Comparison of ENCODE assay signal across 8 cellular contexts in the genomic region with DNA sequence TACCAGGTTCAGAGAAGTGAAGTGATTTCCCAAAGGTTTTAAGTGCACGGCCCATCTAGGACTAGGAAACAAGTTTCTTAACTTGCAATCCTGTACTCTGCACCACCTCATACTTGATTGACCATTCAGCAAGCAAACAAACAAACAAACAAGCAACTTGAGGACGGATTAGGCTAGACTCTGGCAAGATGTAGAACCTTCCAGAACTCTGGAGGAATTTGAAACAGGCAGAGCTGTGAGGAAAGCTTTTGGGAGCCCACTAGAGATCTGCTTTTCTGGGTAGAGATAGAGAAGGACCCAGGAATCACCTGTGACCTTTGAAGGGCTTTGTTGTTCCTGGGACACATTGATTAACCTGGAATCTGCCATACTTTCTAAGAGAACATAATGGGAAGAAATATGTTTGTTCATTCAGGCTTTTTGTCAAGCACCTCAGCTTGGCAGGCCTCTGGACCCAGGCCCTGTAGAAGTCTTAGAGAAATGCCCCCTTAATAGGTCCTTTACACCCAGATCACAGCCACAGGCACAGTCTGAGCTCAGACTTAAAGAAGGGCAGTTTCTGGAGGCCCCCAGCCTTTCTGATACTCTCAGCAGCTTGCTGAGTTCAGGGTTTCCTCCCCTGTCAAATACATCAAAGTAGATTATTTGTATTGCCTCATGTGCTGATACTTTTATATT. TPM values are rescaled to one million over a fixed set of nuclear protein-coding genes. Genes with fewer than 3 reads are reported as not detected.
A peak's percentile ranks its signal among the peaks of the same experiment; 100 is the strongest.
DNase-seq lines count a peak whose midpoint lies in the region; ATAC-seq and TF ChIP-seq lines count a peak whose summit lies in the region.

No MANE protein-coding gene starts in this region.

- H2BK120ac ChIP-seq in neuronal stem cell (ENCODE audit: low read depth, low read length), result no peak overlapping the region

- H3K36me3 ChIP-seq in Caco-2 (ENCODE audit: control insufficient read depth, insufficient read depth, low read length) (no peaks in the 10 kb centered on the region), ectodermal cell (ENCODE audit: control insufficient read depth, insufficient read depth, low read length) (no peaks in the 10 kb centered on the region), neuronal stem cell (replicated peaks in 1 of 2; ENCODE audit: control insufficient read depth in 2 of 2, insufficient read depth in 2 of 2, low read length in 2 of 2) (peaks cover 0 to 6% of the 10 kb centered on the region in 2 donors)

- H3K4ac ChIP-seq in neuronal stem cell (ENCODE audit: low read length), result no peak overlapping the region

- TF ChIP-seq CTCF in Caco-2 (IDR thresholded peaks at IDR 0.05; ENCODE audit: insufficient read depth in 1 of 2, low read depth in 1 of 2, low read length in 1 of 2, severe bottlenecking in 1 of 2, unreplicated experiment in 1 of 2) (no peak), LNCaP clone FGC (IDR thresholded peaks at IDR 0.05; ENCODE audit: control insufficient read depth, extremely low read depth, insufficient read depth) (no peak)

- H4K8ac ChIP-seq in neuronal stem cell (ENCODE audit: low read depth, low read length), result no peak overlapping the region

- H3K4me3 Mint-ChIP-seq in Caco-2 (ENCODE audit: unreplicated experiment), result peak overlapping the region; percentile 99

- H3K9me3 ChIP-seq in Caco-2, result no peaks in the 10 kb centered on the region
- H3K9me3 ChIP-seq in ectodermal cell (ENCODE audit: control insufficient read depth, low read length), result no peaks in the 10 kb centered on the region
- H3K9me3 ChIP-seq in neuronal stem cell (replicated peaks in 1 of 2; ENCODE audit: control insufficient read depth in 2 of 2, insufficient read depth in 1 of 2, low read depth in 1 of 2, low read length in 2 of 2), result no peaks in the 10 kb centered on the region

- H2BK15ac ChIP-seq in neuronal stem cell (ENCODE audit: low read length), result no peak overlapping the region

- no peak overlapping the region for H3K23ac ChIP-seq in neuronal stem cell (ENCODE audit: low read depth, low read length, poor library complexity)

- BruUV-seq in Caco-2 (replicated peaks; lab: Mats Ljungman, UMichigan), result TSS peak; percentile 73

- H3K36me3 Mint-ChIP-seq in Caco-2 (ENCODE audit: insufficient read depth, unreplicated experiment), result peaks cover 20% of the 10 kb centered on the region

- 68 to 69% methylated on average over 2 of the region's 2 CpGs for WGBS in ectodermal cell, 2 experiments
- no CpG with 5 or more reads among the region's 2 CpGs for WGBS in neuronal stem cell (ENCODE audit: extremely low coverage in 2 of 2, insufficient read length in 2 of 2, insufficient replicate concordance in 1 of 2), 2 donors

- H3K18ac ChIP-seq in neuronal stem cell (ENCODE audit: low read length), result no peak overlapping the region

- ATAC-seq in esophagus mucosa, result no peak
- no peak for ATAC-seq in HG03378 (IDR thresholded peaks at IDR 0.05; ENCODE audit: unreplicated experiment)
- no peak for ATAC-seq in HG03460 (IDR thresholded peaks at IDR 0.05; ENCODE audit: unreplicated experiment)

- no peak overlapping the region for H3K4me2 ChIP-seq in neuronal stem cell (ENCODE audit: insufficient read depth, low read length, poor library complexity, severe bottlenecking)

- H3K4me3 ChIP-seq in Caco-2 (ENCODE audit: low read depth, low read length), result peak overlapping the region; percentile 83
- peak overlapping the region; percentile 88 for H3K4me3 ChIP-seq in LNCaP clone FGC (ENCODE audit: low read depth, low read length)
- peak overlapping the region; percentile 95 for H3K4me3 ChIP-seq in ectodermal cell (ENCODE audit: insufficient read depth, low read depth, low read length)
- H3K4me3 ChIP-seq in neuronal stem cell (ENCODE audit: low read length in 2 of 2), result peak overlapping the region in 1 of 2 donors; percentile 71

- no peak overlapping the region for H3K14ac ChIP-seq in neuronal stem cell (ENCODE audit: low read length)

- H3K27ac Mint-ChIP-seq in Caco-2 (ENCODE audit: unreplicated experiment), result peak overlapping the region; percentile 97

- H2AK5ac ChIP-seq in neuronal stem cell (ENCODE audit: low read depth, low read length), result no peak overlapping the region

- CTCF ChIA-PET in Caco-2 (lab: Charles Lee), result interaction anchor here (1.6 kb wide), 1 partner anchor 12 kb away, joined by 11 read pairs; a partner anchor contains a TSS

- DNase-seq in Caco-2 (peak in 1 of 2 experiments; percentile 6), LNCaP clone FGC (ENCODE audit: low read depth) (no peak), neuronal stem cell (ENCODE audit: low spot score) (no peak), SK-N-DZ (ENCODE audit: low spot score) (no peak)

- H3K27ac ChIP-seq in ectodermal cell (ENCODE audit: insufficient read depth, low read depth, low read length, poor library complexity, severe bottlenecking), result peak overlapping the region; percentile 99
- peak overlapping the region; percentile 97 for H3K27ac ChIP-seq in neuronal stem cell (replicated peaks; ENCODE audit: low read length)

- peaks cover 30% of the 10 kb centered on the region for H3K4me1 Mint-ChIP-seq in Caco-2 (ENCODE audit: low read depth, unreplicated experiment)

- H3K9me3 Mint-ChIP-seq in Caco-2 (ENCODE audit: unreplicated experiment), result no peaks in the 10 kb centered on the region

- intact Hi-C loops in Caco-2 (cut with micrococcal nuclease; ENCODE audit: unreplicated experiment), result loop anchor here (1.0 to 2.0 kb wide), 3 partner anchors 13 to 66 kb away; a partner anchor contains a TSS

- H4K91ac ChIP-seq in neuronal stem cell (ENCODE audit: low read depth, low read length, poor library complexity), result no peak overlapping the region

- no peak overlapping the region for H2BK12ac ChIP-seq in neuronal stem cell (ENCODE audit: low read length)

- H3K79me1 ChIP-seq in neuronal stem cell (ENCODE audit: low read depth, low read length), result no peaks in the 10 kb centered on the region

- POLR2A ChIA-PET in Caco-2 (lab: Charles Lee), result interaction anchor here (0.5 to 2.4 kb wide), 3 partner anchors 12 to 50 kb away, joined by 3 to 17 read pairs (median 4); a partner anchor contains a TSS

- H2BK5ac ChIP-seq in neuronal stem cell (ENCODE audit: low read length), result no peak overlapping the region

- H3K9ac ChIP-seq in neuronal stem cell (ENCODE audit: low read depth, low read length, poor library complexity), result no peak overlapping the region

- H3K27me3 ChIP-seq in Caco-2 (replicated peaks; ENCODE audit: control insufficient read depth, insufficient read depth, low read length) (no peaks in the 10 kb centered on the region), ectodermal cell (ENCODE audit: control insufficient read depth, insufficient read depth, low read length, poor library complexity, severe bottlenecking) (peaks cover 32% of the 10 kb centered on the region), neuronal stem cell (ENCODE audit: control insufficient read depth in 3 of 3, insufficient read depth in 3 of 3, low read depth in 1 of 3, low read length in 3 of 3) (no peaks in the 10 kb centered on the region)

- H3K4me1 ChIP-seq in Caco-2 (peaks cover 21% of the 10 kb centered on the region), ectodermal cell (ENCODE audit: control insufficient read depth, insufficient read depth, low read length) (peaks cover 6% of the 10 kb centered on the region), neuronal stem cell (ENCODE audit: control insufficient read depth in 2 of 2, insufficient read depth in 1 of 2, low read depth in 1 of 2, low read length in 2 of 2) (peaks cover 8 to 10% of the 10 kb centered on the region in 2 donors)

- no peaks in the 10 kb centered on the region for H3K27me3 Mint-ChIP-seq in Caco-2 (ENCODE audit: insufficient read depth, unreplicated experiment)

- peak overlapping the region; percentile 91 for H2AFZ ChIP-seq in neuronal stem cell (ENCODE audit: low read length)

RNA-seq across cellular contexts. Expression of a gene that starts 0.8 kb away (rescaled TPM):
- total RNA-seq in Caco-2 (2022), result 40.4 and 42.1 TPM in 2 replicates
- polyA plus RNA-seq in ectodermal cell (2013, experiment 1 of 4), result 31.9 TPM
- polyA plus RNA-seq in ectodermal cell (2013, experiment 2 of 4), result 30.5 TPM
- polyA plus RNA-seq in ectodermal cell (2013, experiment 3 of 4), result 28.1 TPM
- 31.0 TPM for polyA plus RNA-seq in ectodermal cell (2013, experiment 4 of 4)
- 20.2 TPM for polyA plus RNA-seq in neuronal stem cell (2013, experiment 1 of 2)
- polyA plus RNA-seq in neuronal stem cell (2013, experiment 2 of 2), result 20.8 TPM
- 13.4 TPM for total RNA-seq in esophagus mucosa
- polyA plus RNA-seq in SK-N-DZ (2014; cell fraction: cytosol; rRNA removed), result 24.9 and 25.1 TPM in 2 replicates
- 11.6 and 31.6 TPM in 2 replicates for polyA plus RNA-seq in SK-N-DZ (2014; cell fraction: nucleus; rRNA removed)

RNA-seq across cellular contexts. Expression of a gene that starts 12.5 kb away (rescaled TPM):
- 96.8 and 108 TPM in 2 replicates for total RNA-seq in Caco-2 (2022)
- 122 TPM for polyA plus RNA-seq in ectodermal cell (2013, experiment 1 of 4)
- 124 TPM for polyA plus RNA-seq in ectodermal cell (2013, experiment 2 of 4)
- 92.8 TPM for polyA plus RNA-seq in ectodermal cell (2013, experiment 3 of 4)
- 110 TPM for polyA plus RNA-seq in ectodermal cell (2013, experiment 4 of 4)
- polyA plus RNA-seq in neuronal stem cell (2013, experiment 1 of 2), result 68.0 TPM
- polyA plus RNA-seq in neuronal stem cell (2013, experiment 2 of 2), result 69.3 TPM
- total RNA-seq in esophagus mucosa, result 24.7 TPM
- 112 and 127 TPM in 2 replicates for polyA plus RNA-seq in SK-N-DZ (2014; cell fraction: cytosol; rRNA removed)
- 119 and 145 TPM in 2 replicates for polyA plus RNA-seq in SK-N-DZ (2014; cell fraction: nucleus; rRNA removed)

RNA-seq across cellular contexts. Expression of a gene that starts 50.6 kb away (rescaled TPM):
- 27.8 and 30.6 TPM in 2 replicates for total RNA-seq in Caco-2 (2022)
- 12.2 TPM for polyA plus RNA-seq in ectodermal cell (2013, experiment 1 of 4)
- 11.5 TPM for polyA plus RNA-seq in ectodermal cell (2013, experiment 2 of 4)
- polyA plus RNA-seq in ectodermal cell (2013, experiment 3 of 4), result 8.1 TPM
- polyA plus RNA-seq in ectodermal cell (2013, experiment 4 of 4), result 10.8 TPM
- polyA plus RNA-seq in neuronal stem cell (2013, experiment 1 of 2), result 6.1 TPM
- polyA plus RNA-seq in neuronal stem cell (2013, experiment 2 of 2), result 6.7 TPM
- 24.7 TPM for total RNA-seq in esophagus mucosa
- 21.9 and 25.8 TPM in 2 replicates for polyA plus RNA-seq in SK-N-DZ (2014; cell fraction: cytosol; rRNA removed)
- 9.7 and 22.2 TPM in 2 replicates for polyA plus RNA-seq in SK-N-DZ (2014; cell fraction: nucleus; rRNA removed)
